ENCODE assay signal across 1 cellular context in the genomic region with DNA sequence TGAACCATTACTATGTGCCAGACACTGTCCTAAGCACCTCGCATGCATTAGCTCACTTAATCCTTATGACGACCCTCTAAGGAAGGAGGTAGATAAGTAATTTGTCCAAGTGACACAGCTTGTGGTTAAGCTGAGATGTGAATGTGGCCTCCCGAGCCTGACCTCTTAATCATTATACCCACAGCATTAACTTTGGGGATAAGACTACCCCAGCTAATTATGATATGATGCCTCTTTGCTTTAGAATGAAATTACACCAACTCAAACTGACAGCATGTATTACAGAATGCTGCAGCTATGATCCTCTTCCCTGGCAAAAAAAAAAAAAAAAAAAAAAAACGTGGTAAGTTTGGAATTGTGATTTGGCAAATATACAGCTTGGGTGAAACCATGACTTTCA.
TF ChIP-seq lines count a peak whose summit lies in the region.

No MANE protein-coding gene starts in this region.

TF ChIP-seq in HCT116, 20 proteins besides CTCF, POLR2A, EP300 and RAD21 (continued from another document):
- TF ChIP-seq POLR2AphosphoS5 (IDR thresholded peaks at IDR 0.05; ENCODE audit: low read depth, low read length) = no peak
